Comparison of ENCODE assay signal across 13 cellular contexts in the genomic region with DNA sequence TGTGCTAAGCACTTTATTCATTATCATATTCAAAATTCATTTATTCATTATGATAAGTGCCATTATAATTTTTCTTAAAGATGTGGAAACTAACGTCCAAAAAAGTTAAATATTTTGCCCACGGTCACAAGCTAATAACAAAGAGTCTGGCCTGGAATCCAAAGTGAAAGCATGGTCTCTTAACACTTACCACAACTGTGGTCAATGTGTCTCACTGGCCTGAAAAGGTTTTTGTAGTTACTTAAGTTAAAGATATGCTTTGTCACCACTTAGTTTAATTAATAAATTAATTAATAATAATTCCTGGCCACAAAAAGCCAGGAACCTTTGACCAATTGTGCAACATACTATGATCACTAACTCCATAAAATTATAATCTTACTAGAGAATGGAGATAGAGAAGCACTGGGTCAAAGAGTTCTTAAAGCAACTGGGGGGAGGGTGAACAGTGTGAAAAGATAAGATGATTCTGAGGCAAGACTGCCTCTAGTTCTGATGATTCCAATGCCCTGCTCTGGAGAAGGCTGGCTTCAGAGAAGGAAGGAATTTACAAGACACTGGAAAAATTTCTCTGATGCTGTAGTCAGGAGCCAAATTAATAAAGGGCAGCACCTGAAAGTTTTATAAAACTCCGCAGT. TPM values are rescaled to one million over a fixed set of nuclear protein-coding genes. Genes with fewer than 3 reads are reported as not detected.
DNase-seq lines count a peak whose midpoint lies in the region; ATAC-seq and TF ChIP-seq lines count a peak whose summit lies in the region.
"Had no signal": no experiment of that assay in that cellular context is flagged by ENCODE, and none has a peak within 500 bp of the region (broad histone marks: within the 10 kb centered on the region; RNA-seq: fewer than 3 reads in every experiment).

No MANE protein-coding gene starts in this region.

- no peak for TF ChIP-seq EP300 in transverse colon (IDR thresholded peaks at IDR 0.05; ENCODE audit: low read depth)

- H3K4me3 ChIP-seq in heart left ventricle (no peak overlapping the region), mesodermal cell (ENCODE audit: extremely low read depth, insufficient read depth, low read length, poor library complexity, severe bottlenecking) (no peak overlapping the region), transverse colon (no peak overlapping the region)

- TF ChIP-seq POLR2A in heart left ventricle (IDR thresholded peaks at IDR 0.05) (no peak), transverse colon (IDR thresholded peaks at IDR 0.05) (no peak)

- DNase-seq in heart left ventricle: no peak
- DNase-seq in left cardiac atrium: no peak
- no peak for DNase-seq in caudate nucleus (lab: John Stamatoyannopoulos, UW)
- no peak for DNase-seq in transverse colon
- DNase-seq in activated gamma-delta T cell (lab: John Stamatoyannopoulos, UW): no peak
- DNase-seq in NCI-H446 (lab: John Stamatoyannopoulos, UW): no peak
- DNase-seq: activated CD8-positive, alpha-beta T cell treated with anti-CD3 and anti-CD28 coated beads, Interleukin-2, amount 10 ng/mL, durations not matched to agents 7 days and 5 days; CD4-positive, alpha-beta T cell; NCI-H1105; stimulated activated CD4-positive, alpha-beta T cell treated with anti-CD3 and anti-CD28 coated beads, Interleukin-12 subunit alpha, Interleukin-12 subunit beta, amount 100 ng/mL, for 4 hours; stimulated activated naive CD8-positive, alpha-beta T cell treated with anti-CD3 and anti-CD28 coated beads, Interleukin-15, amount 100 ng/mL, for 72 hours had no signal

- in situ Hi-C loops in transverse colon (cut with MboI; ENCODE audit: low pct_ligation_motif_present in 1 of 4, low pct_unique_long_range_greater_than_20kb in 1 of 4, low sequenced_read_pairs in 3 of 4): no loop called here

- ATAC-seq in heart left ventricle (no peak), left cardiac atrium (no peak), GM21367 (IDR thresholded peaks at IDR 0.05; ENCODE audit: unreplicated experiment) (no peak)
- ATAC-seq: activated CD8-positive, alpha-beta T cell treated with anti-CD3 and anti-CD28 coated beads, Interleukin-2, amount 10 ng/mL, durations not matched to agents 7 days and 5 days; stimulated activated naive CD8-positive, alpha-beta T cell treated with anti-CD3 and anti-CD28 coated beads, Interleukin-15, amount 100 ng/mL, for 72 hours had no signal

- H3K27me3 ChIP-seq in heart left ventricle (no peaks in the 10 kb centered on the region), transverse colon (no peaks in the 10 kb centered on the region)

- WGBS in heart left ventricle, 4 donors: 80 to 88% (median 83%) methylated on average over 3 of the region's 3 CpGs
- WGBS in mesodermal cell (ENCODE audit: insufficient coverage in 2 of 2), 2 experiments: 90 to 100% methylated on average over 1 to 3 of the region's 3 CpGs
- WGBS in transverse colon (ENCODE audit: low coverage in 1 of 2), 2 donors: 69 to 70% methylated on average over 3 of the region's 3 CpGs

- H3K36me3 ChIP-seq in heart left ventricle: no peaks in the 10 kb centered on the region
- H3K36me3 ChIP-seq in mesodermal cell (ENCODE audit: control insufficient read depth, insufficient read depth, low read length): peaks cover 10% of the 10 kb centered on the region
- no peaks in the 10 kb centered on the region for H3K36me3 ChIP-seq in transverse colon

- H3K9me3 ChIP-seq in heart left ventricle (no peaks in the 10 kb centered on the region), mesodermal cell (ENCODE audit: control insufficient read depth, low read length) (no peaks in the 10 kb centered on the region), transverse colon (no peaks in the 10 kb centered on the region)

- intact Hi-C loops in heart left ventricle (cut with DNase I) (no loop called here), left cardiac atrium (cut with DNase I) (no loop called here), transverse colon (cut with DNase I; ENCODE audit: low total_unique reads) (loop anchor here (1.0 kb wide), 1 partner anchor 32 kb away; no protein-coding TSS in a partner anchor)

- TF ChIP-seq CTCF in heart left ventricle (IDR thresholded peaks at IDR 0.05) (no peak), transverse colon (IDR thresholded peaks at IDR 0.05) (no peak)

- H3K27ac ChIP-seq in heart left ventricle: peak overlapping the region in 9 of 12 donors; percentile 47 to 84 (median 76)
- H3K27ac ChIP-seq in caudate nucleus (ENCODE audit: low read depth, low read length): peak overlapping the region; percentile 42
- peak overlapping the region; percentile 71 for H3K27ac ChIP-seq in mesodermal cell (ENCODE audit: low read depth, low read length, severe bottlenecking)
- H3K27ac ChIP-seq in transverse colon: peak overlapping the region; percentile 73 to 83 (median 78)

- peaks cover 20 to 100% (median 84%) of the 10 kb centered on the region in 12 donors for H3K4me1 ChIP-seq in heart left ventricle
- H3K4me1 ChIP-seq in mesodermal cell (ENCODE audit: control insufficient read depth, insufficient read depth, low read length, poor library complexity, severe bottlenecking): peaks cover 69% of the 10 kb centered on the region
- H3K4me1 ChIP-seq in transverse colon: peaks cover 32 to 86% (median 66%) of the 10 kb centered on the region in 4 donors

RNA-seq across cellular contexts. Expression of gene NPTN, which starts 32.7 kb away (rescaled TPM):
- total RNA-seq in heart left ventricle (100 to 1,000 TPM; 166 to 264 (median 205) TPM), left cardiac atrium (100 to 1,000 TPM; 175 to 223 TPM), transverse colon (100 to 1,000 TPM in 3 of 4 donors, 10 to 100 TPM in 1; 77.8 to 187 (median 135) TPM)
- 100 to 1,000 TPM in 1 of 2 donors, 10 to 100 TPM in 1; 89.3 to 194 TPM for polyA plus RNA-seq in heart left ventricle
- 148 TPM for polyA plus RNA-seq in mesodermal cell (2013, experiment 1 of 2)
- polyA plus RNA-seq in mesodermal cell (2013, experiment 2 of 2): 150 TPM
